ENCODE assay signal across 10 cellular contexts in genomic region chr15:45187578-45187893, GRCh38. TPM values are rescaled to one million over a fixed set of nuclear protein-coding genes. Genes with fewer than 3 reads are reported as not detected.
DNase-seq lines count a peak whose midpoint lies in the region; ATAC-seq and TF ChIP-seq lines count a peak whose summit lies in the region.
"Had no signal": no experiment of that assay in that cellular context is flagged by ENCODE, and none has a peak within 500 bp of the region (broad histone marks: within the 10 kb centered on the region; RNA-seq: fewer than 3 reads in every experiment).

No MANE protein-coding gene starts in this region.

- intact Hi-C loops in esophagus squamous epithelium (cut with DNase I): no loop called here

- H3K4me3 ChIP-seq in BLaER1 treated with 17β-estradiol and CSF1 and Interleukin-3, amounts not matched to agents 10 nM and 100 nM: peak overlapping the region; percentile 61 to 90 (median 84)
- peak overlapping the region; percentile 88 for H3K4me3 ChIP-seq in Loucy (ENCODE audit: low read length, poor library complexity, severe bottlenecking)
- H3K4me3 ChIP-seq in esophagus squamous epithelium: peak overlapping the region; percentile 44 to 83 (median 58)
- no peak overlapping the region for H3K4me3 ChIP-seq in parathyroid adenoma (ENCODE audit: low read depth, low read length)

- H3K9me3 ChIP-seq in BLaER1 treated with 17β-estradiol and CSF1 and Interleukin-3, amounts not matched to agents 10 nM and 100 nM (replicated peaks in 1 of 11): no peaks in the 10 kb centered on the region
- H3K9me3 ChIP-seq in Loucy (ENCODE audit: insufficient read depth, low read depth, low read length) (no peaks in the 10 kb centered on the region), esophagus squamous epithelium (no peaks in the 10 kb centered on the region), parathyroid adenoma (ENCODE audit: control insufficient read depth, low read length) (no peaks in the 10 kb centered on the region)

- H4K20me1 ChIP-seq in BLaER1 treated with 17β-estradiol and CSF1 and Interleukin-3, amounts not matched to agents 10 nM and 100 nM: peaks cover 0 to 46% (median 25%) of the 10 kb centered on the region in 11 experiments; a peak in 17 of 22 replicates
- peaks cover 28% of the 10 kb centered on the region for H4K20me1 ChIP-seq in Loucy (ENCODE audit: insufficient read depth, low read length, poor library complexity, severe bottlenecking)

- peaks cover 0 to 8% (median 0%) of the 10 kb centered on the region in 11 experiments; a peak in 1 of 22 replicates for H3K36me3 ChIP-seq in BLaER1 treated with 17β-estradiol and CSF1 and Interleukin-3, amounts not matched to agents 10 nM and 100 nM
- H3K36me3 ChIP-seq in Loucy (ENCODE audit: insufficient read depth, low read length) (no peaks in the 10 kb centered on the region), esophagus squamous epithelium (no peaks in the 10 kb centered on the region), parathyroid adenoma (ENCODE audit: control insufficient read depth, insufficient read depth, low read length) (no peaks in the 10 kb centered on the region)

- H3K27ac ChIP-seq in BLaER1 treated with 17β-estradiol and CSF1 and Interleukin-3, amounts not matched to agents 10 nM and 100 nM: peak overlapping the region in 10 of 11 experiments; percentile 59 to 86 (median 82); a peak in 20 of 22 replicates
- H3K27ac ChIP-seq in esophagus squamous epithelium (peak overlapping the region; percentile 72 to 84 (median 78)), parathyroid adenoma (no peak overlapping the region)

- H3K9ac ChIP-seq in BLaER1 treated with 17β-estradiol and CSF1 and Interleukin-3, amounts not matched to agents 10 nM and 100 nM: peak overlapping the region; percentile 79 to 93 (median 86)
- H3K9ac ChIP-seq in Loucy (ENCODE audit: low read depth, low read length, poor library complexity, severe bottlenecking) (peak overlapping the region; percentile 80), parathyroid adenoma (no peak overlapping the region)

- no peak for TF ChIP-seq POLR2A in esophagus squamous epithelium (IDR thresholded peaks at IDR 0.05)

- TF ChIP-seq CTCF in Loucy (conservative IDR thresholded peaks at IDR 0.05; ENCODE audit: low read length) (no peak), esophagus squamous epithelium (IDR thresholded peaks at IDR 0.05) (no peak), parathyroid adenoma (IDR thresholded peaks at IDR 0.05) (no peak)

- H2AFZ ChIP-seq in Loucy (ENCODE audit: low read length) (no peak overlapping the region), parathyroid adenoma (peak overlapping the region; percentile 28)

- H3K9me2 ChIP-seq in Loucy (replicated peaks; ENCODE audit: low read depth, low read length): no peaks in the 10 kb centered on the region

- WGBS in esophagus squamous epithelium, 2 donors: no CpG with 5 or more reads among the region's 43 CpGs

- ATAC-seq in HG02798 (IDR thresholded peaks at IDR 0.05; ENCODE audit: poor library complexity, unreplicated experiment): no peak

- H3F3A ChIP-seq in Loucy (ENCODE audit: low read depth): no peaks in the 10 kb centered on the region

- peaks cover 48 to 60% (median 52%) of the 10 kb centered on the region in 10 experiments for H3K4me1 ChIP-seq in BLaER1 treated with 17β-estradiol and CSF1 and Interleukin-3, amounts not matched to agents 10 nM and 100 nM
- H3K4me1 ChIP-seq in Loucy (ENCODE audit: insufficient read depth, low read length, poor library complexity, severe bottlenecking) (peaks cover 48% of the 10 kb centered on the region), esophagus squamous epithelium (peaks cover 21 to 53% (median 26%) of the 10 kb centered on the region in 3 donors), parathyroid adenoma (peaks cover 2% of the 10 kb centered on the region)

- peaks cover 59% of the 10 kb centered on the region for H3K79me2 ChIP-seq in Loucy (ENCODE audit: insufficient read depth, low read length)
- H3K79me2 ChIP-seq in parathyroid adenoma: no peaks in the 10 kb centered on the region

- H3K4me2 ChIP-seq in BLaER1 treated with 17β-estradiol and CSF1 and Interleukin-3, amounts not matched to agents 10 nM and 100 nM: peak overlapping the region; percentile 92 to 100 (median 98)
- H3K4me2 ChIP-seq in Loucy (ENCODE audit: low read depth, low read length, poor library complexity, severe bottlenecking) (peak overlapping the region; percentile 99), parathyroid adenoma (ENCODE audit: low read length) (peak overlapping the region; percentile 32)

- no peaks in the 10 kb centered on the region for H3K27me3 ChIP-seq in BLaER1 treated with 17β-estradiol and CSF1 and Interleukin-3, amounts not matched to agents 10 nM and 100 nM
- no peaks in the 10 kb centered on the region for H3K27me3 ChIP-seq in Loucy (ENCODE audit: insufficient read depth, low read length, poor library complexity, severe bottlenecking)
- H3K27me3 ChIP-seq in esophagus squamous epithelium: no peaks in the 10 kb centered on the region
- H3K27me3 ChIP-seq in parathyroid adenoma (ENCODE audit: control insufficient read depth, insufficient read depth, low read length): no peaks in the 10 kb centered on the region

- DNase-seq in esophagus squamous epithelium (lab: John Stamatoyannopoulos, UW): no peak
- no peak for DNase-seq in NCI-H526 treated with DMSO at 0.1 percent for 48 hours (lab: John Stamatoyannopoulos, UW)
- no peak for DNase-seq in NCI-H187 (lab: John Stamatoyannopoulos, UW)
- DNase-seq in UCSD-AML1 (lab: John Stamatoyannopoulos, UW; ENCODE audit: unreplicated experiment): no peak

RNA-seq across cellular contexts. Expression of gene SHF, which starts 0.2 kb away (rescaled TPM):
- total RNA-seq in esophagus squamous epithelium: 10 to 100 TPM in 1 of 4 donors, 1 to 10 TPM in 3; 1.9 to 12.0 (median 5.7) TPM

RNA-seq across cellular contexts. Expression of gene DUOX1, which starts 57.7 kb away (rescaled TPM):
- total RNA-seq in esophagus squamous epithelium: 100 to 1,000 TPM in 2 of 4 donors, 10 to 100 TPM in 2; 87.5 to 202 (median 122) TPM
- total RNA-seq: activated naive CD8-positive, alpha-beta T cell treated with anti-CD3 and anti-CD28 coated beads, Interleukin-2, amount 10 ng/mL, durations not matched to agents 7 days and 5 days; myocyte had no signal

RNA-seq across cellular contexts. Expression of gene DUOXA1, which starts 57.9 kb away (rescaled TPM):
- 100 to 1,000 TPM in 3 of 4 donors, 10 to 100 TPM in 1; 64.0 to 202 (median 134) TPM for total RNA-seq in esophagus squamous epithelium
- total RNA-seq: myocyte had no signal

Comparison
In these comparisons a context has a peak if more than half of its experiments do, and no peak if none do; other contexts are left out.
1. H3K4me2 ChIP-seq: peak in every context shown above with its lines; median percentile 99 in Loucy; 98 in BLaER1 treated with 17β-estradiol and CSF1 and Interleukin-3, amounts not matched to agents 10 nM and 100 nM; 32 in parathyroid adenoma.